In genomic region chr22:45336971-45337431, GRCh38 we compare ENCODE assay signal across 8 cellular contexts. TPM values are rescaled to one million over a fixed set of nuclear protein-coding genes. Genes with fewer than 3 reads are reported as not detected.
DNase-seq lines count a peak whose midpoint lies in the region; FAIRE-seq and TF ChIP-seq lines count a peak whose summit lies in the region.

No MANE protein-coding gene starts in this region.

- no peak overlapping the region for H3K23ac ChIP-seq in H9 (ENCODE audit: insufficient read length, low read depth, low read length)

- H3K4me3 ChIP-seq in fibroblast of lung (replicated peaks in 1 of 4; ENCODE audit: control extremely low read depth in 1 of 4, insufficient read depth in 1 of 4, low read depth in 3 of 4, low read length in 4 of 4) = no peak overlapping the region

- TF ChIP-seq CTCF in fibroblast of lung (conservative IDR thresholded peaks at IDR 0.05 in 1 of 2, IDR thresholded peaks at IDR 0.05 in 1 of 2; ENCODE audit: low read depth in 1 of 2, low read length in 2 of 2) (no peak), neural crest cell (conservative IDR thresholded peaks at IDR 0.05) (no peak), H9 (conservative IDR thresholded peaks at IDR 0.05) (no peak)

- H2BK12ac ChIP-seq in H9 (ENCODE audit: insufficient read length, low read depth, low read length) = no peak overlapping the region

- H4K91ac ChIP-seq in H9 (ENCODE audit: insufficient read length, low read depth, low read length) = no peak overlapping the region

- H3K79me2 ChIP-seq in fibroblast of lung (ENCODE audit: control insufficient read depth, insufficient read depth, low read length) (no peaks in the 10 kb centered on the region), H9 (ENCODE audit: insufficient read depth, low read length) (no peaks in the 10 kb centered on the region)

- H2BK5ac ChIP-seq in H9 (ENCODE audit: insufficient read length, low read length) = no peak overlapping the region

- no peak overlapping the region for H3K14ac ChIP-seq in H9 (ENCODE audit: insufficient read depth, low read length)

- H2AFZ ChIP-seq in fibroblast of lung (ENCODE audit: low read length) (no peak overlapping the region), H9 (ENCODE audit: low read length) (no peak overlapping the region)

- H3K9ac ChIP-seq in fibroblast of lung (ENCODE audit: insufficient read depth, low read length) (no peak overlapping the region), H9 (ENCODE audit: extremely low read depth, insufficient read length, low read length) (no peak overlapping the region)

- WGBS in H9 (ENCODE audit: extremely low coverage, insufficient read length, low lambda C conversion rate) = no CpG with 5 or more reads among the region's 18 CpGs

- no peak overlapping the region for H3T11ph ChIP-seq in H9 (ENCODE audit: low read length)

- no peaks in the 10 kb centered on the region for H3K9me3 Mint-ChIP-seq in neural crest cell
- no peaks in the 10 kb centered on the region; a peak in 1 of 5 replicates for H3K9me3 Mint-ChIP-seq in H9

- H3K27ac ChIP-seq in fibroblast of lung (ENCODE audit: insufficient read depth, low read length) (peak overlapping the region; percentile 32), H9 (ENCODE audit: insufficient read length, low read depth, low read length) (no peak overlapping the region)

- no peak overlapping the region for H4K5ac ChIP-seq in H9 (ENCODE audit: insufficient read length, low read depth, low read length)

- H3K27me3 ChIP-seq in fibroblast of lung (ENCODE audit: control insufficient read depth, insufficient read depth, low read length) (no peaks in the 10 kb centered on the region), H9 (ENCODE audit: insufficient read depth, low read length) (no peaks in the 10 kb centered on the region)

- H4K20me1 ChIP-seq in fibroblast of lung (ENCODE audit: control insufficient read depth, extremely low read depth, insufficient read depth, low read length) (no peaks in the 10 kb centered on the region), H9 (ENCODE audit: control insufficient read depth, insufficient read depth, insufficient read length) (no peaks in the 10 kb centered on the region)

- H3K23me2 ChIP-seq in H9 (ENCODE audit: insufficient read length, low read depth, low read length, poor library complexity, severe bottlenecking) = no peaks in the 10 kb centered on the region

- H3K18ac ChIP-seq in H9 (ENCODE audit: insufficient read length, low read depth, low read length) = no peak overlapping the region

- H3K4me3 Mint-ChIP-seq in neural crest cell = peak overlapping the region; percentile 12
- H3K4me3 Mint-ChIP-seq in H9 = no peak overlapping the region; a peak in 1 of 5 replicates

- DNase-seq in Ammon's horn (ENCODE audit: low spot score) (peak; percentile 81), NCI-H446 treated with DMSO at 0.1 percent for 48 hours (lab: John Stamatoyannopoulos, UW) (peak; percentile 36), fibroblast of lung (ENCODE audit: low read depth in 2 of 2) (peak in 1 of 2 donors; percentile 63), neural crest cell (ENCODE audit: low read depth, low spot score) (no peak), urothelium cell line (ENCODE audit: low spot score) (no peak), NOMO-1 (lab: John Stamatoyannopoulos, UW; ENCODE audit: unreplicated experiment in 2 of 2) (no peak), H9 (no peak), NCI-H345 (lab: John Stamatoyannopoulos, UW) (no peak)

- no peak overlapping the region for H2AK5ac ChIP-seq in H9 (ENCODE audit: insufficient read length, low read length)

- no peak overlapping the region for H2BK15ac ChIP-seq in H9 (ENCODE audit: low read depth, low read length)

- H3K79me1 ChIP-seq in H9 (ENCODE audit: insufficient read depth, low read depth, low read length, poor library complexity, severe bottlenecking) = no peaks in the 10 kb centered on the region

- no peak for FAIRE-seq in urothelium cell line (lab: Jason Lieb, UNC)

- no peak overlapping the region for H3K56ac ChIP-seq in H9 (ENCODE audit: insufficient read length, low read depth, low read length)

- no peak overlapping the region for H2BK20ac ChIP-seq in H9 (ENCODE audit: low read depth, low read length, poor library complexity, severe bottlenecking)

- H3K36me3 Mint-ChIP-seq in neural crest cell (ENCODE audit: low read depth) (peaks cover 6% of the 10 kb centered on the region), H9 (ENCODE audit: insufficient read depth in 1 of 3, low read depth in 3 of 3) (peaks cover 9 to 72% (median 56%) of the 10 kb centered on the region in 3 experiments; a peak in 6 of 7 replicates)

- H3K4ac ChIP-seq in H9 (ENCODE audit: low read depth, low read length) = no peak overlapping the region

- no peak overlapping the region for H2BK120ac ChIP-seq in H9 (ENCODE audit: low read depth, low read length, poor library complexity, severe bottlenecking)

- H3K27me3 Mint-ChIP-seq in neural crest cell (ENCODE audit: low read depth) (no peaks in the 10 kb centered on the region), H9 (ENCODE audit: low read depth) (no peaks in the 10 kb centered on the region)

- H4K8ac ChIP-seq in H9 (replicated peaks; ENCODE audit: insufficient read length, low read depth, low read length) = no peak overlapping the region

- no peak overlapping the region for H3K27ac Mint-ChIP-seq in neural crest cell (ENCODE audit: unreplicated experiment)
- H3K27ac Mint-ChIP-seq in H9 = peak overlapping the region in 1 of 3 experiments; percentile 98; a peak in 3 of 7 replicates

- H3K4me1 ChIP-seq in fibroblast of lung (ENCODE audit: control insufficient read depth, extremely low read depth, insufficient read depth, low read length) = no peaks in the 10 kb centered on the region
- H3K4me1 ChIP-seq in H9 (ENCODE audit: insufficient read depth, low read length) = no peaks in the 10 kb centered on the region

- H3K4me2 ChIP-seq in fibroblast of lung (ENCODE audit: extremely low read depth, insufficient read depth, low read length) (peak overlapping the region; percentile 25), H9 (ENCODE audit: insufficient read depth, insufficient read length, low read length) (no peak overlapping the region)

- peaks cover 21% of the 10 kb centered on the region for H3K4me1 Mint-ChIP-seq in neural crest cell
- H3K4me1 Mint-ChIP-seq in H9 = 0 out of 4 replicates have a peak, but pooled peaks cover 0 to 2% of the 10 kb centered on the region in 2 experiments

- peaks cover 10% of the 10 kb centered on the region for H3K36me3 ChIP-seq in fibroblast of lung (ENCODE audit: control insufficient read depth, insufficient read depth, low read length)

- H3K9me3 ChIP-seq in fibroblast of lung (ENCODE audit: control insufficient read depth, insufficient read depth, low read depth, low read length) (no peaks in the 10 kb centered on the region), H9 (ENCODE audit: control insufficient read depth, low read depth, low read length) (no peaks in the 10 kb centered on the region)

RNA-seq across cellular contexts. Expression of gene FAM118A, which starts 27.3 kb away (rescaled TPM):
- total RNA-seq in fibroblast of lung = 16.5 and 23.4 TPM in 2 replicates
- 18.0 and 27.0 TPM in 2 replicates for polyA plus RNA-seq in fibroblast of lung
- polyA plus RNA-seq in fibroblast of lung (2012) = 12.6 and 15.4 TPM in 2 replicates
- polyA minus RNA-seq in fibroblast of lung (ENCODE audit: low replicate concordance) = 5.0 and 13.8 TPM in 2 replicates
- 60.7 and 64.8 TPM in 2 replicates for total RNA-seq in neural crest cell
- 34.3 and 37.9 TPM in 2 replicates for total RNA-seq in H9 (2021)

RNA-seq across cellular contexts. Expression of gene UPK3A, which starts 52.3 kb away (rescaled TPM):
- total RNA-seq in fibroblast of lung = not detected in 2 replicates
- not detected in 2 replicates for polyA plus RNA-seq in fibroblast of lung
- polyA plus RNA-seq in fibroblast of lung (2012) = not detected in 2 replicates
- not detected in 2 replicates for polyA minus RNA-seq in fibroblast of lung (ENCODE audit: low replicate concordance)
- total RNA-seq in neural crest cell = not detected in 2 replicates
- total RNA-seq in H9 (2021) = not detected in 2 replicates

Comparison
In these comparisons a context has a peak if more than half of its experiments do, and no peak if none do; other contexts are left out.
1. DNase-seq: peak in Ammon's horn (single experiment) and NCI-H446 treated with DMSO at 0.1 percent for 48 hours (single experiment); none in neural crest cell (single experiment), urothelium cell line (single experiment), NOMO-1 (0 of 2), H9 (single experiment) and NCI-H345 (single experiment).